Comparison of ENCODE assay signal across 25 cellular contexts in the genomic region with DNA sequence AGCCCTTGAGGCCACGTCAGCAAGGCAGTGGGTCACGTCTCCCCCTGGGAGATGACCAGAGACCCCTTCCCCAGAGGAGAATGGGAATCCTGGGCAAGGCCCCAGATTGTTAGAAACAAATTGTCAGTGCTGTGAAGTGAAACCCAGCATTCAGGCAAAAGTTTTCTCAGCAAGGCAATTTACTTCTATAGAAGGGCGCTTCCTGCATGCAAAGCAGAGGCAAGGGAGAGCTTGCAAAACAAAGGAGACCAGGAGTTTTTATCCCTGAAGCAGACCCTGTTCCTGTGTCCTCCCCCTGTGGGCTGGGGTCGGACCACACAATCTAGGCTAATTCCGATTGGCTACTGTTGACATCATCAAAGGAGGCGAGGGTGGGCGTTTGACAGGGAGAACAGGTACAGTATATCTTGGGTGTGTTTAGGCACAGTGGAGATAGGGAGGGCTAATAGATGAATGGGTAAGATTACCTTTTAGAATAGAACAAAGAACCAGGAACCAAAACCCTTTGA.
"Had no signal": no experiment of that assay in that cellular context is flagged by ENCODE, and none has a peak within 500 bp of the region (broad histone marks: within the 10 kb centered on the region; RNA-seq: fewer than 3 reads in every experiment).

No MANE protein-coding gene starts in this region.

- H3K4me3 ChIP-seq: esophagus squamous epithelium, heart right ventricle, left lung, lower lobe of right lung, ovary, right lobe of liver, uterus had no signal

- H3K27me3 ChIP-seq: esophagus squamous epithelium, heart right ventricle, left lung, ovary, right lobe of liver, uterus had no signal

- H3K36me3 ChIP-seq: lower lobe of right lung, ovary, uterus had no signal

- ATAC-seq: activated CD8-positive, alpha-beta T cell treated with anti-CD3 and anti-CD28 coated beads for 36 hours; activated T-cell treated with anti-CD3 and anti-CD28 coated beads, Interleukin-2, amount 50 U/mL, for 4 hours; activated T-helper 17 cell treated with anti-CD3 and anti-CD28 coated beads, Interleukin-2, amount 50 U/mL, for 72 hours; heart right ventricle; left lung; lower lobe of right lung; right lobe of liver; stimulated activated memory B cell treated with anti-CD40 and anti-IgM and Interleukin-4, amounts not matched to agents 10 μg/mL and 1 μg/mL and 100 μg/mL, for 72 hours; stimulated activated naive CD8-positive, alpha-beta T cell treated with anti-CD3 and anti-CD28 coated beads, Interleukin-15, amount 100 ng/mL, for 72 hours had no signal

- H3K4me1 ChIP-seq: esophagus squamous epithelium, right lobe of liver had no signal

- H3K27ac ChIP-seq: epithelial cell of prostate, esophagus squamous epithelium, heart right ventricle, left lung, lower lobe of right lung, ovary, right lobe of liver, uterus had no signal

- H3K9me3 ChIP-seq: ovary, right lobe of liver, uterus had no signal

- DNase-seq: activated B cell treated with CpG ODN at 0.5 μM for 24 hours; activated CD4-positive, alpha-beta T cell treated with anti-CD3 and anti-CD28 coated beads, Interleukin-2, amount 50 U/mL, for 1 hour; activated CD8-positive, alpha-beta T cell treated with anti-CD3 and anti-CD28 coated beads for 36 hours; activated gamma-delta T cell treated with Interleukin-2 at 50 U/mL for 16 hours; activated naive CD4-positive, alpha-beta T cell treated with anti-CD3 and anti-CD28 coated beads, Interleukin-2, amount 50 U/mL, for 16 hours; activated T-cell treated with anti-CD3 and anti-CD28 coated beads, Interleukin-2, amount 50 U/mL, for 4 hours; amygdala; central memory CD4-positive, alpha-beta T cell; esophagus squamous epithelium; foreskin melanocyte; heart right ventricle; left lung; lower lobe of right lung; mesenchymal stem cell; ovary; right lobe of liver; stimulated activated CD4-positive, alpha-beta T cell treated with anti-CD3 and anti-CD28 coated beads, Interleukin-12 subunit alpha, Interleukin-12 subunit beta, amount 100 ng/mL, for 4 hours; stimulated activated CD4-positive, alpha-beta T cell treated with anti-CD3 and anti-CD28 coated beads, Interleukin-4, amount 100 ng/mL, for 1 hour; stimulated activated naive CD8-positive, alpha-beta T cell treated with anti-CD3 and anti-CD28 coated beads, Interleukin-15, amount 100 ng/mL, for 72 hours; substantia nigra; T-helper 1 cell; uterus had no signal
